In the genomic region with DNA sequence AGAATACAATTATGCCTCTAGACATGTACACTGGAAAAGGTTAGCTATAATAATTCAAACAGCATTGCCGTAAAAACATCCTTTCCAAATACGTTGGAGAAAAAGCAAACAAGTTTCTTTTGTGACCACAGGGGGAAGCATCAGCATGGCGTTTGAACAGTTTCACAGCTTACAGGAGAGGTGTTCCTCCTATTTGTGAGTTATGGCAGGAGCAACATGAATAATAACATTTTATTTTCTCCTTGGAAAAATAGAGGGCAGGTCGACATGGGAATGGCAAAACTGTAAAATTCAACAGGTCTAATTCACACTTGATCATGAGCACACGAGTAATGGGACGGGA, we compare ENCODE assay signal across 7 cellular contexts. TPM values are rescaled to one million over a fixed set of nuclear protein-coding genes. Genes with fewer than 3 reads are reported as not detected.
DNase-seq lines count a peak whose midpoint lies in the region; ATAC-seq, FAIRE-seq and TF ChIP-seq lines count a peak whose summit lies in the region.

No MANE protein-coding gene starts in this region.

- peaks cover 4% of the 10 kb centered on the region for H3K4me1 Mint-ChIP-seq in memory B cell
- H3K4me1 Mint-ChIP-seq in CD8-positive, alpha-beta T cell (ENCODE audit: low read depth): peaks cover 8% of the 10 kb centered on the region
- H3K4me1 Mint-ChIP-seq in activated T-cell treated with anti-CD3 and anti-CD28 coated beads, Interleukin-2, amount 50 U/mL, for 72 hours (ENCODE audit: low read depth): no peaks in the 10 kb centered on the region

- ATAC-seq in K562 (peak; percentile 42; the same call in 2 of the 3 replicates), memory B cell (ENCODE audit: low read depth) (peak; percentile 22)
- no peak for ATAC-seq in CD8-positive, alpha-beta T cell
- no peak for ATAC-seq in activated T-cell treated with anti-CD3 and anti-CD28 coated beads, Interleukin-2, amount 50 U/mL, for 72 hours (replicated peaks in 1 of 2)

- no peaks in the 10 kb centered on the region for H3K9me3 Mint-ChIP-seq in memory B cell
- no peaks in the 10 kb centered on the region for H3K9me3 Mint-ChIP-seq in CD8-positive, alpha-beta T cell
- H3K9me3 Mint-ChIP-seq in activated T-cell treated with anti-CD3 and anti-CD28 coated beads, Interleukin-2, amount 50 U/mL, for 72 hours: no peaks in the 10 kb centered on the region

- in situ Hi-C loops in K562 (cut with MboI): no loop called here

- no peak overlapping the region for H3K27ac ChIP-seq in K562 (ENCODE audit: extremely low read depth, low read depth, low read length)
- H3K27ac ChIP-seq in CD8-positive, alpha-beta T cell (ENCODE audit: low read depth, low read length): no peak overlapping the region

- CTCF ChIA-PET in K562 (lab: Yijun Ruan, JAX; ENCODE audit: low intra/inter-chr PET ratio): interaction anchor here (0.6 kb wide), 1 partner anchor 972 kb away, joined by 3 read pairs; no protein-coding TSS in a partner anchor
- CTCF ChIA-PET in CD8-positive, alpha-beta T cell (lab: Charles Lee): interaction anchor here (0.9 to 1.9 kb wide), 4 partner anchors 9 to 20 kb away, joined by 3 to 5 read pairs (median 3); no protein-coding TSS in a partner anchor

- intact Hi-C loops in K562 (cut with micrococcal nuclease): loop anchor here (5.0 kb wide), 1 partner anchor 198 kb away; no protein-coding TSS in a partner anchor
- intact Hi-C loops in CD8-positive, alpha-beta T cell (cut with DNase I, micrococcal nuclease): loop anchor here in 1 of 2 experiments (10.0 kb wide), 1 partner anchor 449 kb away; no protein-coding TSS in a partner anchor

- H3K4me1 ChIP-seq in K562 (replicated peaks in 1 of 2; ENCODE audit: control insufficient read depth in 2 of 2, insufficient read depth in 2 of 2, low read length in 2 of 2): no peaks in the 10 kb centered on the region
- no peaks in the 10 kb centered on the region for H3K4me1 ChIP-seq in CD8-positive, alpha-beta T cell (ENCODE audit: insufficient read depth, low read length)

- no peak for TF ChIP-seq EP300 in K562 (IDR thresholded peaks at IDR 0.05; ENCODE audit: low read length)

- H3K79me2 ChIP-seq in K562 (ENCODE audit: control insufficient read depth, insufficient read depth, low read length): no peaks in the 10 kb centered on the region

- no peaks in the 10 kb centered on the region for H3K27me3 ChIP-seq in K562 (ENCODE audit: control insufficient read depth in 2 of 2, insufficient read depth in 2 of 2, low read length in 2 of 2)
- H3K27me3 ChIP-seq in CD8-positive, alpha-beta T cell (ENCODE audit: insufficient read depth, low read length): no peaks in the 10 kb centered on the region

- FAIRE-seq in K562 (lab: Jason Lieb, UNC): peak; percentile 26

- BruUV-seq in K562 (replicated peaks; lab: Mats Ljungman, UMichigan): no TSS peak

- TF ChIP-seq RAD21 in K562 (CRISPR knock-in tag; conservative IDR thresholded peaks at IDR 0.05 in 1 of 2, IDR thresholded peaks at IDR 0.05 in 1 of 2): peak; percentile 65 to 66

- peak; percentile 41 for TF ChIP-seq CTCF in GM12873 (IDR thresholded peaks at IDR 0.05; ENCODE audit: insufficient read depth, low read depth, low read length, missing control alignments)
- TF ChIP-seq CTCF in K562 (IDR thresholded peaks at IDR 0.05 in 2 of 3, conservative IDR thresholded peaks at IDR 0.05 in 1 of 3; ENCODE audit: insufficient read depth in 2 of 3, low read depth in 1 of 3, low read length in 3 of 3): peak in 1 of 3 experiments; percentile 33; a peak in 2 of 6 replicates
- TF ChIP-seq CTCF in CD8-positive, alpha-beta T cell (IDR thresholded peaks at IDR 0.05): no peak

- H3K36me3 Mint-ChIP-seq in memory B cell: no peaks in the 10 kb centered on the region
- H3K36me3 Mint-ChIP-seq in CD8-positive, alpha-beta T cell: no peaks in the 10 kb centered on the region
- H3K36me3 Mint-ChIP-seq in activated T-cell treated with anti-CD3 and anti-CD28 coated beads, Interleukin-2, amount 50 U/mL, for 72 hours (ENCODE audit: insufficient read depth in 2 of 2): peaks cover 0 to 2% of the 10 kb centered on the region in 2 donors

- no peak overlapping the region for H3K4me3 ChIP-seq in K562
- no peak overlapping the region for H3K4me3 ChIP-seq in CD8-positive, alpha-beta T cell (ENCODE audit: low read depth, low read length)

- TF ChIP-seq POLR2A in K562 (conservative IDR thresholded peaks at IDR 0.05): no peak

- H3K4me2 ChIP-seq in K562 (ENCODE audit: insufficient read depth, low read length): no peak overlapping the region

- H4K20me1 ChIP-seq in K562 (replicated peaks; ENCODE audit: control insufficient read depth, insufficient read depth, low read length): no peaks in the 10 kb centered on the region

- H2AFZ ChIP-seq in K562 (ENCODE audit: low read depth, low read length): no peak overlapping the region

- POLR2A ChIA-PET in K562 (lab: Yijun Ruan, JAX): interaction anchor here (1.3 kb wide), 1 partner anchor 8 kb away, joined by 5 read pairs; no protein-coding TSS in a partner anchor
- POLR2A ChIA-PET in CD8-positive, alpha-beta T cell (lab: Charles Lee): interaction anchor here (1.2 kb wide), 1 partner anchor 9 kb away, joined by 3 read pairs; no protein-coding TSS in a partner anchor

- H3K27ac Mint-ChIP-seq in memory B cell: no peak overlapping the region
- no peak overlapping the region for H3K27ac Mint-ChIP-seq in CD8-positive, alpha-beta T cell
- H3K27ac Mint-ChIP-seq in activated T-cell treated with anti-CD3 and anti-CD28 coated beads, Interleukin-2, amount 50 U/mL, for 72 hours: no peak overlapping the region

- no peaks in the 10 kb centered on the region for H3K9me3 ChIP-seq in K562 (replicated peaks; ENCODE audit: control insufficient read depth, insufficient read depth, low read depth, low read length)
- no peaks in the 10 kb centered on the region for H3K9me3 ChIP-seq in CD8-positive, alpha-beta T cell (ENCODE audit: low read length)

- no peaks in the 10 kb centered on the region for H3K9me1 ChIP-seq in K562 (ENCODE audit: control insufficient read depth, insufficient read depth, low read length)

- H3K27me3 Mint-ChIP-seq in memory B cell: no peaks in the 10 kb centered on the region
- no peaks in the 10 kb centered on the region for H3K27me3 Mint-ChIP-seq in CD8-positive, alpha-beta T cell (ENCODE audit: low read depth)
- no peaks in the 10 kb centered on the region for H3K27me3 Mint-ChIP-seq in activated T-cell treated with anti-CD3 and anti-CD28 coated beads, Interleukin-2, amount 50 U/mL, for 72 hours (ENCODE audit: low read depth)

- DNase-seq in NCI-H1930 (lab: John Stamatoyannopoulos, UW): peak; percentile 57 to 70
- peak in 1 of 4 experiments; percentile 42 for DNase-seq in K562 (ENCODE audit: extremely low read depth in 1 of 4, low spot score in 3 of 4)
- no peak for DNase-seq in memory B cell (ENCODE audit: low spot score in 2 of 2)
- no peak for DNase-seq in CD8-positive, alpha-beta T cell
- DNase-seq in activated T-cell treated with anti-CD3 and anti-CD28 coated beads, Interleukin-2, amount 50 U/mL, for 72 hours: no peak
- DNase-seq in stimulated activated CD4-positive, alpha-beta T cell treated with anti-CD3 and anti-CD28 coated beads, Interleukin-2, amount 100 ng/mL, for 24 hours: no peak

- no peaks in the 10 kb centered on the region for H3K36me3 ChIP-seq in K562 (ENCODE audit: control insufficient read depth, insufficient read depth, low read length)
- no peaks in the 10 kb centered on the region for H3K36me3 ChIP-seq in CD8-positive, alpha-beta T cell (ENCODE audit: insufficient read depth, low read length)

- no peak overlapping the region for H3K4me3 Mint-ChIP-seq in memory B cell
- no peak overlapping the region for H3K4me3 Mint-ChIP-seq in CD8-positive, alpha-beta T cell
- H3K4me3 Mint-ChIP-seq in activated T-cell treated with anti-CD3 and anti-CD28 coated beads, Interleukin-2, amount 50 U/mL, for 72 hours: no peak overlapping the region

- 8% methylated on average over 6 of the region's 6 CpGs for WGBS in K562 (ENCODE audit: insufficient coverage, low coverage, missing lambda C conversion rate)

- no peak overlapping the region for H3K9ac ChIP-seq in K562 (ENCODE audit: insufficient read depth in 1 of 2, low read depth in 2 of 2, low read length in 2 of 2)

TF ChIP-seq in K562, 482 proteins besides CTCF, POLR2A, EP300 and RAD21:
- no peak for TF ChIP-seq GATAD2A (IDR thresholded peaks at IDR 0.05)
- TF ChIP-seq, protein P1, sequence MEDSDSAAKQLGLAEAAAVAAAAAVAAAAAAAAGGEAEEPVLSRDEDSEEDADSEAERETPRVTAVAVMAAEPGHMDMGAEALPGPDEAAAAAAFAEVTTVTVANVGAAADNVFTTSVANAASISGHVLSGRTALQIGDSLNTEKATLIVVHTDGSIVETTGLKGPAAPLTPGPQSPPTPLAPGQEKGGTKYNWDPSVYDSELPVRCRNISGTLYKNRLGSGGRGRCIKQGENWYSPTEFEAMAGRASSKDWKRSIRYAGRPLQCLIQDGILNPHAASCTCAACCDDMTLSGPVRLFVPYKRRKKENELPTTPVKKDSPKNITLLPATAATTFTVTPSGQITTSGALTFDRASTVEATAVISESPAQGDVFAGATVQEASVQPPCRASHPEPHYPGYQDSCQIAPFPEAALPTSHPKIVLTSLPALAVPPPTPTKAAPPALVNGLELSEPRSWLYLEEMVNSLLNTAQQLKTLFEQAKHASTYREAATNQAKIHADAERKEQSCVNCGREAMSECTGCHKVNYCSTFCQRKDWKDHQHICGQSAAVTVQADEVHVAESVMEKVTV (CRISPR knock-in tag; IDR thresholded peaks at IDR 0.05): peak; percentile 8; the same call in 1 of the 2 replicates

RNA-seq across cellular contexts. Expression of gene GADL1, which starts 39.7 kb away (rescaled TPM):
- total RNA-seq in K562 (2011; cell fraction: chromatin; rRNA removed; ENCODE audit: low replicate concordance): not detected in 2 replicates
- total RNA-seq in K562 (2011; cell fraction: nucleolus; rRNA removed): not detected in 2 replicates
- not detected in 2 replicates for total RNA-seq in K562 (2011; cell fraction: nucleoplasm; rRNA removed)
- total RNA-seq in K562 (2014; rRNA removed) (not detected in 2 replicates), K562 (2014; rRNA removed; fragmentation: Illumina TruSeq; extraction: Trizol) (not detected in 2 replicates), K562 (2015; rRNA removed; fragmentation: Illumina TruSeq; extraction: Trizol) (0.04 and 0.07 TPM in 2 replicates), K562 (2021) (not detected in 2 replicates)
- polyA plus RNA-seq in K562 (2011; rRNA removed) (not detected in 2 replicates), K562 (2014; fragmentation: Illumina TruSeq; extraction: Trizol) (not detected in 2 replicates), K562 (2014; fragmentation: Nextera tagmentation; extraction: Ambion mirVana) (not detected), K562 (2014; rRNA removed) (not detected in 2 replicates)
- not detected in 2 replicates for polyA plus RNA-seq in K562 (2011; cell fraction: cytosol; rRNA removed)
- polyA plus RNA-seq in K562 (2011; cell fraction: nucleus; rRNA removed): not detected in 2 replicates
- polyA plus RNA-seq in K562 (2012): not detected in 2 replicates
- polyA minus RNA-seq in K562 (2011; rRNA and poly(A)+ RNA removed): not detected in 2 replicates
- not detected in 2 replicates for polyA minus RNA-seq in K562 (2011; cell fraction: cytosol; rRNA and poly(A)+ RNA removed)
- not detected in 2 replicates for polyA minus RNA-seq in K562 (2011; cell fraction: nucleus; rRNA and poly(A)+ RNA removed)
- not detected for total RNA-seq in CD8-positive, alpha-beta T cell
- not detected for total RNA-seq in activated T-cell treated with anti-CD3 and anti-CD28 coated beads, Interleukin-2, amount 50 U/mL, for 72 hours

Comparison
In these comparisons a context has a peak if more than half of its experiments do, and no peak if none do; other contexts are left out.
1. DNase-seq: peak in NCI-H1930 (2 of 2); none in memory B cell (0 of 2), CD8-positive, alpha-beta T cell (0 of 7), activated T-cell treated with anti-CD3 and anti-CD28 coated beads, Interleukin-2, amount 50 U/mL, for 72 hours (0 of 2) and stimulated activated CD4-positive, alpha-beta T cell treated with anti-CD3 and anti-CD28 coated beads, Interleukin-2, amount 100 ng/mL, for 24 hours (0 of 2).
2. ATAC-seq: peak in K562 (single experiment) and memory B cell (single experiment); none in CD8-positive, alpha-beta T cell (single experiment) and activated T-cell treated with anti-CD3 and anti-CD28 coated beads, Interleukin-2, amount 50 U/mL, for 72 hours (0 of 2).